8 cellular contexts compared by ENCODE assay signal in genomic region chr7:155205368-155206285, GRCh38.
DNase-seq lines count a peak whose midpoint lies in the region; ATAC-seq and TF ChIP-seq lines count a peak whose summit lies in the region.

No MANE protein-coding gene starts in this region.

- DNase-seq in NCI-H526 (lab: John Stamatoyannopoulos, UW) (peak; percentile 87 to 92), epidermal melanocyte (ENCODE audit: insufficient read length, low spot score) (peak; percentile 56), myocyte (ENCODE audit: low read depth) (peak; percentile 97), retina (no peak)
- DNase-seq in activated CD8-positive, alpha-beta memory T cell treated with anti-CD3 and anti-CD28 coated beads for 4 hours (ENCODE audit: low read depth in 2 of 2), result peak; percentile 76 to 89
- DNase-seq in stimulated activated CD8-positive, alpha-beta memory T cell treated with anti-CD3 and anti-CD28 coated beads, Interleukin-7, amount 100 ng/mL, for 48 hours (ENCODE audit: extremely low read depth in 1 of 2, low read depth in 1 of 2), result peak; percentile 73 to 92

- peak; percentile 87 for ATAC-seq in GM18505 (IDR thresholded peaks at IDR 0.05; ENCODE audit: unreplicated experiment)
- peak; percentile 85 for ATAC-seq in HG02759 (IDR thresholded peaks at IDR 0.05; ENCODE audit: unreplicated experiment)

- TF ChIP-seq POLR2A in GM18505 (IDR thresholded peaks at IDR 0.05; ENCODE audit: borderline replicate concordance, extremely low read depth, insufficient read depth, insufficient read length), result peak; percentile 72
